ENCODE assay signal across 22 cellular contexts in the genomic region with DNA sequence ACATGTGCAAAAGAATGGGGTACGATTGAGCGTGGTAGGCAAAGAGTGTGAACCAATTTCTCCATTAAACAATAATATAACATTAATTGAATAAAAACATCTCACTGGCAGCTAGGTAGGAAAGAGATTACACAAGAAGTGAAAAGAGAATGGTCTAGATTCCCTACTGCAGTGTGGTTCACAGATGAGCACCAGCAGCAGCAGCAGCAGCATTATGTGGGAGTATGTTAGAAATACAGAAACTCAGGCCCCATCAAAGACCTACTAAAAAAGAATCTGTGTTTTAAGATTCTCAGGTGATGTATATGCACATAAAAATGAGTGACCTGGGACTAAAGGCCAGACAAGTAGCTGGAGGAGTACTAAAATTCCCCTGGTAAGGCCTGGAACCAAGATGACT.
DNase-seq lines count a peak whose midpoint lies in the region; ATAC-seq and TF ChIP-seq lines count a peak whose summit lies in the region.
"Had no signal": no experiment of that assay in that cellular context is flagged by ENCODE, and none has a peak within 500 bp of the region (broad histone marks: within the 10 kb centered on the region; RNA-seq: fewer than 3 reads in every experiment).

No MANE protein-coding gene starts in this region.

- H3K36me3 Mint-ChIP-seq in activated naive CD4-positive, alpha-beta T cell treated with anti-CD3 and anti-CD28 coated beads, Interleukin-2, amount 50 U/mL, for 24 hours, result peaks cover 19% of the 10 kb centered on the region
- H3K36me3 Mint-ChIP-seq in effector memory CD8-positive, alpha-beta T cell (ENCODE audit: insufficient read depth), result peaks cover 12% of the 10 kb centered on the region

- DNase-seq in activated naive CD4-positive, alpha-beta T cell treated with anti-CD3 and anti-CD28 coated beads, Interleukin-2, amount 50 U/mL, for 16 hours, result no peak
- DNase-seq in GM20000 (ENCODE audit: low spot score), result peak; percentile 20
- DNase-seq in effector memory CD8-positive, alpha-beta T cell, result no peak
- DNase-seq in H7, result no peak
- no peak for DNase-seq in tibial artery
- DNase-seq: COR-L47; foreskin melanocyte; GM23248; KG1; mammary epithelial cell; MV-4-11; NCI-H187 treated with DMSO at 0.1 percent for 48 hours; NK-92 treated with Interleukin-12 subunit alpha and Interleukin-12 subunit beta, amount 100 ng/mL, for 24 hours; Peyer's patch; sigmoid colon; T1000 had no signal

- H3K4me1 ChIP-seq in thymus (ENCODE audit: control insufficient read depth, insufficient read depth, low read length) (peaks cover 15% of the 10 kb centered on the region), tibial artery (peaks cover 0 to 9% (median 3%) of the 10 kb centered on the region in 4 donors)

- intact Hi-C loops in tibial artery (cut with DNase I; ENCODE audit: low total_unique reads), result no loop called here

- H3K36me3 ChIP-seq in thymus (ENCODE audit: control insufficient read depth, insufficient read depth) (peaks cover 7% of the 10 kb centered on the region), H7 (replicated peaks; ENCODE audit: control insufficient read depth, insufficient read depth, low read length) (no peaks in the 10 kb centered on the region; the same call in 1 of the 2 replicates), tibial artery (peaks cover 5 to 18% (median 10%) of the 10 kb centered on the region in 3 donors)
- H3K36me3 ChIP-seq: sigmoid colon had no signal

- H3K4me3 ChIP-seq in thymus (ENCODE audit: low read length) (no peak overlapping the region), H7 (ENCODE audit: insufficient read depth, low read depth, low read length) (no peak overlapping the region), tibial artery (no peak overlapping the region)
- H3K4me3 ChIP-seq: GM23248, Peyer's patch, sigmoid colon, SJSA1 had no signal

- H3K27me3 Mint-ChIP-seq in activated naive CD4-positive, alpha-beta T cell treated with anti-CD3 and anti-CD28 coated beads, Interleukin-2, amount 50 U/mL, for 24 hours, result no peaks in the 10 kb centered on the region
- H3K27me3 Mint-ChIP-seq in effector memory CD8-positive, alpha-beta T cell, result no peaks in the 10 kb centered on the region

- H3K27ac ChIP-seq in thymus (ENCODE audit: low read depth) (peak overlapping the region; percentile 62), tibial artery (no peak overlapping the region)
- H3K27ac ChIP-seq: GM23248, Peyer's patch, sigmoid colon, SJSA1 had no signal

- 98% methylated on average over 2 of the region's 2 CpGs for WGBS in thymus

- peak overlapping the region; percentile 83 for H3K27ac Mint-ChIP-seq in activated naive CD4-positive, alpha-beta T cell treated with anti-CD3 and anti-CD28 coated beads, Interleukin-2, amount 50 U/mL, for 24 hours
- H3K27ac Mint-ChIP-seq in effector memory CD8-positive, alpha-beta T cell, result peak overlapping the region; percentile 59 to 87
- H3K27ac Mint-ChIP-seq: nephron had no signal

- H3K27me3 ChIP-seq in thymus (ENCODE audit: control insufficient read depth, insufficient read depth) (no peaks in the 10 kb centered on the region), H7 (ENCODE audit: control insufficient read depth, insufficient read depth, low read length) (no peaks in the 10 kb centered on the region), tibial artery (no peaks in the 10 kb centered on the region)
- H3K27me3 ChIP-seq: Peyer's patch, sigmoid colon, SJSA1 had no signal

- H3K9me3 Mint-ChIP-seq in activated naive CD4-positive, alpha-beta T cell treated with anti-CD3 and anti-CD28 coated beads, Interleukin-2, amount 50 U/mL, for 24 hours, result no peaks in the 10 kb centered on the region
- H3K9me3 Mint-ChIP-seq in effector memory CD8-positive, alpha-beta T cell, result no peaks in the 10 kb centered on the region
- H3K9me3 Mint-ChIP-seq: nephron had no signal

- no peak for ATAC-seq in effector memory CD8-positive, alpha-beta T cell (replicated peaks)
- no peak for ATAC-seq in HG03280 (IDR thresholded peaks at IDR 0.05; ENCODE audit: unreplicated experiment)
- ATAC-seq: activated CD4-positive, CD25-positive, alpha-beta regulatory T cell treated with anti-CD3 and anti-CD28 coated beads, Interleukin-2, amount 50 U/mL, for 24 hours had no signal

- peaks cover 61% of the 10 kb centered on the region for H3K4me1 Mint-ChIP-seq in activated naive CD4-positive, alpha-beta T cell treated with anti-CD3 and anti-CD28 coated beads, Interleukin-2, amount 50 U/mL, for 24 hours
- peaks cover 22 to 40% of the 10 kb centered on the region in 2 donors for H3K4me1 Mint-ChIP-seq in effector memory CD8-positive, alpha-beta T cell (ENCODE audit: low read depth in 2 of 2)

- TF ChIP-seq CTCF in GM20000 (IDR thresholded peaks at IDR 0.05; ENCODE audit: extremely low read depth, missing control alignments), result no peak
- TF ChIP-seq CTCF in tibial artery (IDR thresholded peaks at IDR 0.05), result no peak

- no peaks in the 10 kb centered on the region for H3K9me3 ChIP-seq in thymus (ENCODE audit: control insufficient read depth)
- H3K9me3 ChIP-seq in tibial artery, result no peaks in the 10 kb centered on the region
- H3K9me3 ChIP-seq: Peyer's patch, sigmoid colon, SJSA1 had no signal

- no peak overlapping the region for H3K4me3 Mint-ChIP-seq in activated naive CD4-positive, alpha-beta T cell treated with anti-CD3 and anti-CD28 coated beads, Interleukin-2, amount 50 U/mL, for 24 hours
- H3K4me3 Mint-ChIP-seq in effector memory CD8-positive, alpha-beta T cell, result peak overlapping the region in 1 of 2 donors; percentile 23
- H3K4me3 Mint-ChIP-seq: nephron had no signal
